8 cellular contexts compared by ENCODE assay signal in genomic region chr17:42135664-42136653, GRCh38. TPM values are rescaled to one million over a fixed set of nuclear protein-coding genes. Genes with fewer than 3 reads are reported as not detected.
DNase-seq lines count a peak whose midpoint lies in the region; ATAC-seq and TF ChIP-seq lines count a peak whose summit lies in the region.

No MANE protein-coding gene starts in this region.

- H3K4me3 ChIP-seq in fibroblast of lung (replicated peaks in 1 of 4; ENCODE audit: control extremely low read depth in 1 of 4, insufficient read depth in 1 of 4, low read depth in 3 of 4, low read length in 4 of 4) (no peak overlapping the region), ovary (no peak overlapping the region)

- H3K36me3 Mint-ChIP-seq in activated naive CD4-positive, alpha-beta T cell treated with anti-CD3 and anti-CD28 coated beads for 36 hours (ENCODE audit: low read depth): peaks cover 4% of the 10 kb centered on the region

- H3K27ac ChIP-seq in fibroblast of lung (ENCODE audit: insufficient read depth, low read length): peak overlapping the region; percentile 54
- peak overlapping the region in 1 of 2 donors; percentile 51 for H3K27ac ChIP-seq in ovary

- no peak overlapping the region for H3K9ac ChIP-seq in fibroblast of lung (ENCODE audit: insufficient read depth, low read length)

- H3K4me2 ChIP-seq in fibroblast of lung (ENCODE audit: extremely low read depth, insufficient read depth, low read length): peak overlapping the region; percentile 3

- CTCF ChIA-PET in activated naive CD4-positive, alpha-beta T cell treated with anti-CD3 and anti-CD28 coated beads for 36 hours (lab: Charles Lee): interaction anchor here (0.6 to 1.4 kb wide), 6 partner anchors 16 to 306 kb away, joined by 3 to 4 read pairs (median 4); no protein-coding TSS in a partner anchor

- intact Hi-C loops in activated naive CD4-positive, alpha-beta T cell treated with anti-CD3 and anti-CD28 coated beads for 36 hours (cut with micrococcal nuclease): no loop called here
- intact Hi-C loops in ovary (cut with DNase I): no loop called here

- no peak for TF ChIP-seq POLR2A in ovary (IDR thresholded peaks at IDR 0.05)

- peaks cover 71% of the 10 kb centered on the region for H3K4me1 Mint-ChIP-seq in activated naive CD4-positive, alpha-beta T cell treated with anti-CD3 and anti-CD28 coated beads for 36 hours (ENCODE audit: low read depth)

- H3K9me3 Mint-ChIP-seq in activated naive CD4-positive, alpha-beta T cell treated with anti-CD3 and anti-CD28 coated beads for 36 hours: no peaks in the 10 kb centered on the region

- no peak overlapping the region for H2AFZ ChIP-seq in fibroblast of lung (ENCODE audit: low read length)

- H3K9me3 ChIP-seq in fibroblast of lung (ENCODE audit: control insufficient read depth, insufficient read depth, low read depth, low read length): no peaks in the 10 kb centered on the region
- H3K9me3 ChIP-seq in ovary: no peaks in the 10 kb centered on the region

- DNase-seq in activated naive CD4-positive, alpha-beta T cell treated with anti-CD3 and anti-CD28 coated beads for 36 hours: no peak
- DNase-seq in activated naive CD4-positive, alpha-beta T cell treated with anti-CD3 and anti-CD28 coated beads, Interleukin-2, amount 50 U/mL, for 16 hours: no peak
- DNase-seq in SKM-1 treated with dmso at 0.1 percent for 144 hours (lab: John Stamatoyannopoulos, UW; ENCODE audit: unreplicated experiment) (peak; percentile 38), fibroblast of lung (ENCODE audit: low read depth in 2 of 2) (peak; percentile 64 to 73), ovary (peak; percentile 78 to 82 (median 78)), NCI-H2081 treated with DMSO at 0.1 percent for 48 hours (lab: John Stamatoyannopoulos, UW) (no peak)

- TF ChIP-seq CTCF in fibroblast of lung (conservative IDR thresholded peaks at IDR 0.05 in 1 of 2, IDR thresholded peaks at IDR 0.05 in 1 of 2; ENCODE audit: low read depth in 1 of 2, low read length in 2 of 2): no peak
- TF ChIP-seq CTCF in ovary (IDR thresholded peaks at IDR 0.05): no peak

- no peak for TF ChIP-seq EP300 in ovary (IDR thresholded peaks at IDR 0.05)

- ATAC-seq in GM19397 (IDR thresholded peaks at IDR 0.05; ENCODE audit: unreplicated experiment): no peak
- ATAC-seq in HG03045 (IDR thresholded peaks at IDR 0.05; ENCODE audit: unreplicated experiment): no peak

- 14 to 36% (median 25%) methylated on average over 15 of the region's 15 CpGs for WGBS in ovary, 3 donors

- no peaks in the 10 kb centered on the region for H4K20me1 ChIP-seq in fibroblast of lung (ENCODE audit: control insufficient read depth, extremely low read depth, insufficient read depth, low read length)

- H3K36me3 ChIP-seq in fibroblast of lung (ENCODE audit: control insufficient read depth, insufficient read depth, low read length) (peaks cover 5% of the 10 kb centered on the region), ovary (no peaks in the 10 kb centered on the region)

- H3K27me3 Mint-ChIP-seq in activated naive CD4-positive, alpha-beta T cell treated with anti-CD3 and anti-CD28 coated beads for 36 hours (ENCODE audit: low read depth): no peaks in the 10 kb centered on the region

- H3K27ac Mint-ChIP-seq in activated naive CD4-positive, alpha-beta T cell treated with anti-CD3 and anti-CD28 coated beads for 36 hours: peak overlapping the region; percentile 25

- peaks cover 85% of the 10 kb centered on the region for H3K79me2 ChIP-seq in fibroblast of lung (ENCODE audit: control insufficient read depth, insufficient read depth, low read length)

- H3K27me3 ChIP-seq in fibroblast of lung (ENCODE audit: control insufficient read depth, insufficient read depth, low read length) (no peaks in the 10 kb centered on the region), ovary (no peaks in the 10 kb centered on the region)

- H3K4me1 ChIP-seq in fibroblast of lung (ENCODE audit: control insufficient read depth, extremely low read depth, insufficient read depth, low read length): peaks cover 30% of the 10 kb centered on the region
- H3K4me1 ChIP-seq in ovary (ENCODE audit: insufficient read depth): peaks cover 10% of the 10 kb centered on the region

- H3K4me3 Mint-ChIP-seq in activated naive CD4-positive, alpha-beta T cell treated with anti-CD3 and anti-CD28 coated beads for 36 hours: no peak overlapping the region

RNA-seq across cellular contexts. Expression of gene HSPB9, which starts 13.4 kb away (rescaled TPM):
- total RNA-seq in activated naive CD4-positive, alpha-beta T cell treated with anti-CD3 and anti-CD28 coated beads for 36 hours: not detected
- total RNA-seq in fibroblast of lung (not detected in 2 replicates), ovary (under 1 TPM; 0.15 to 0.95 (median 0.48) TPM)
- polyA plus RNA-seq in fibroblast of lung (not detected in 2 replicates), ovary (under 1 TPM in 1 of 2 donors, not detected in 1; 0.46 TPM)
- 0.09 TPM in 1 of 2 replicates, not detected in the other for polyA plus RNA-seq in fibroblast of lung (2012)
- not detected in 2 replicates for polyA minus RNA-seq in fibroblast of lung (ENCODE audit: low replicate concordance)

RNA-seq across cellular contexts. Expression of gene KAT2A, which starts 14.8 kb away (rescaled TPM):
- total RNA-seq in activated naive CD4-positive, alpha-beta T cell treated with anti-CD3 and anti-CD28 coated beads for 36 hours: 10 to 100 TPM; 57.3 to 59.0 TPM
- total RNA-seq in fibroblast of lung (7.4 and 7.8 TPM in 2 replicates), ovary (10 to 100 TPM; 38.6 to 66.4 (median 57.9) TPM)
- polyA plus RNA-seq in fibroblast of lung (9.1 and 11.8 TPM in 2 replicates), ovary (10 to 100 TPM; 27.1 to 77.5 TPM)
- polyA plus RNA-seq in fibroblast of lung (2012): 9.4 and 14.1 TPM in 2 replicates
- 12.6 and 34.0 TPM in 2 replicates for polyA minus RNA-seq in fibroblast of lung (ENCODE audit: low replicate concordance)

RNA-seq across cellular contexts. Expression of gene RAB5C, which starts 18.8 kb away (rescaled TPM):
- 10 to 100 TPM; 32.5 to 36.6 TPM for total RNA-seq in activated naive CD4-positive, alpha-beta T cell treated with anti-CD3 and anti-CD28 coated beads for 36 hours
- 44.7 and 65.2 TPM in 2 replicates for total RNA-seq in fibroblast of lung
- 162 and 197 TPM in 2 replicates for polyA plus RNA-seq in fibroblast of lung
- 162 and 198 TPM in 2 replicates for polyA plus RNA-seq in fibroblast of lung (2012)
- polyA minus RNA-seq in fibroblast of lung (ENCODE audit: low replicate concordance): 197 and 241 TPM in 2 replicates
- 100 to 1,000 TPM in 2 of 7 donors, 10 to 100 TPM in 5; 53.8 to 114 (median 94.3) TPM for total RNA-seq in ovary
- 100 to 1,000 TPM; 124 to 130 TPM for polyA plus RNA-seq in ovary

RNA-seq across cellular contexts. Expression of gene DHX58, which starts 23.4 kb away (rescaled TPM):
- total RNA-seq in activated naive CD4-positive, alpha-beta T cell treated with anti-CD3 and anti-CD28 coated beads for 36 hours: 10 to 100 TPM; 44.4 to 46.3 TPM
- total RNA-seq in fibroblast of lung (12.3 and 18.3 TPM in 2 replicates), ovary (10 to 100 TPM in 6 of 7 donors, 1 to 10 TPM in 1; 8.6 to 24.6 (median 19.3) TPM)
- polyA plus RNA-seq in fibroblast of lung (7.1 and 8.0 TPM in 2 replicates), ovary (10 to 100 TPM; 10.3 to 22.2 TPM)
- 8.6 and 8.9 TPM in 2 replicates for polyA plus RNA-seq in fibroblast of lung (2012)
- 14.4 and 24.3 TPM in 2 replicates for polyA minus RNA-seq in fibroblast of lung (ENCODE audit: low replicate concordance)

RNA-seq across cellular contexts. Expression of gene ZNF385C, which starts 37.7 kb away (rescaled TPM):
- under 1 TPM; 0.36 to 0.77 TPM for total RNA-seq in activated naive CD4-positive, alpha-beta T cell treated with anti-CD3 and anti-CD28 coated beads for 36 hours
- under 0.01 TPM in 1 of 2 replicates, not detected in the other for total RNA-seq in fibroblast of lung
- polyA plus RNA-seq in fibroblast of lung: 0.03 TPM in 1 of 2 replicates, not detected in the other
- not detected in 2 replicates for polyA plus RNA-seq in fibroblast of lung (2012)
- 0.74 TPM in 1 of 2 replicates, not detected in the other for polyA minus RNA-seq in fibroblast of lung (ENCODE audit: low replicate concordance)
- 1 to 10 TPM in 6 of 7 donors, under 1 TPM in 1; 0.36 to 2.0 (median 1.5) TPM for total RNA-seq in ovary
- polyA plus RNA-seq in ovary: 1 to 10 TPM; 1.8 to 3.0 TPM

Comparison
In these comparisons a context has a peak if more than half of its experiments do, and no peak if none do; other contexts are left out.
1. DNase-seq: peak in SKM-1 treated with dmso at 0.1 percent for 144 hours (single experiment), fibroblast of lung (2 of 2) and ovary (5 of 5); none in activated naive CD4-positive, alpha-beta T cell treated with anti-CD3 and anti-CD28 coated beads for 36 hours (single experiment), activated naive CD4-positive, alpha-beta T cell treated with anti-CD3 and anti-CD28 coated beads, Interleukin-2, amount 50 U/mL, for 16 hours (single experiment) and NCI-H2081 treated with DMSO at 0.1 percent for 48 hours (single experiment).